17 cellular contexts compared by ENCODE assay signal in the genomic region with DNA sequence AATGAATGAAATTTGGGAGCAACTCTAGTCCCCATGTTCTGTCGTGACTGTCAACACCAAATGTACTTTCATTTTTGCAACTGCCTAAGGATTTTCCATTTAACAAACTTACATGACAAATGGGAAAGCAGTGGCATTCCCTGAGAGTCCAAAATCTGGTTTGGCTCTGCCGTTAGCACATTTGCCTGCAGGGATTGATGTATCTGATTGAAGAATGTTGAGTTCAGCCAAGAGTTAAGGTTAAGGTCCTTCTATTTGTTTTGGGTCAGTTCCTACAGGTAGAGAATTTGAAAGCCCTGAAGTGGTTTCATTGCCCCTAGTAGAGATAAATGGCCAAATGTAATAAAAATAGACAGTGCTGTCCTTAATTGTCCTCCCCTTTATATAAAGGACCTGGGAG.
"Had no signal": no experiment of that assay in that cellular context is flagged by ENCODE, and none has a peak within 500 bp of the region (broad histone marks: within the 10 kb centered on the region; RNA-seq: fewer than 3 reads in every experiment).

No MANE protein-coding gene starts in this region.

- H3K27me3 Mint-ChIP-seq: activated B cell treated with CpG ODN at 0.5 μM for 24 hours; activated CD4-positive, alpha-beta memory T cell treated with anti-CD3 and anti-CD28 coated beads for 36 hours; dendritic cell treated with granulocyte-macrophage colony-stimulating factor and Interleukin-4, amounts not matched to agents 40 ng/mL and 50 ng/mL, for 4 days; natural killer cell treated with Interleukin-12 subunit alpha and Interleukin-12 subunit beta and Interleukin-15 and Interleukin-18, amount 100 ng/mL, for 72 hours had no signal

- H3K4me1 Mint-ChIP-seq: stimulated activated naive CD8-positive, alpha-beta T cell treated with anti-CD3 and anti-CD28 coated beads, Interleukin-15, amount 100 ng/mL, for 72 hours had no signal

- H3K9me3 ChIP-seq: neutrophil, pancreas, tibial nerve had no signal

- H3K36me3 ChIP-seq: left ventricle myocardium inferior, neutrophil, pancreas, tibial nerve had no signal

- H3K36me3 Mint-ChIP-seq: activated CD4-positive, alpha-beta memory T cell treated with anti-CD3 and anti-CD28 coated beads for 36 hours; natural killer cell treated with Interleukin-12 subunit alpha and Interleukin-12 subunit beta and Interleukin-15 and Interleukin-18, amount 100 ng/mL, for 72 hours had no signal

- H3K27ac Mint-ChIP-seq: activated B cell treated with CpG ODN at 0.5 μM for 24 hours; activated CD4-positive, alpha-beta memory T cell treated with anti-CD3 and anti-CD28 coated beads for 36 hours; activated naive CD4-positive, alpha-beta T cell treated with anti-CD3 and anti-CD28 coated beads for 36 hours; dendritic cell treated with granulocyte-macrophage colony-stimulating factor and Interleukin-4, amounts not matched to agents 40 ng/mL and 50 ng/mL, for 4 days; stimulated activated naive CD8-positive, alpha-beta T cell treated with anti-CD3 and anti-CD28 coated beads, Interleukin-15, amount 100 ng/mL, for 72 hours had no signal

- H3K4me3 ChIP-seq: left ventricle myocardium inferior, pancreas, tibial nerve had no signal

- H3K27ac ChIP-seq: left ventricle myocardium inferior, neutrophil, pancreas, tibial nerve had no signal

- H3K9me3 Mint-ChIP-seq: activated naive CD4-positive, alpha-beta T cell treated with anti-CD3 and anti-CD28 coated beads for 36 hours; dendritic cell treated with granulocyte-macrophage colony-stimulating factor and Interleukin-4, amounts not matched to agents 40 ng/mL and 50 ng/mL, for 4 days; natural killer cell treated with Interleukin-12 subunit alpha and Interleukin-12 subunit beta and Interleukin-15 and Interleukin-18, amount 100 ng/mL, for 72 hours had no signal

- H3K4me3 Mint-ChIP-seq: activated B cell treated with CpG ODN at 0.5 μM for 24 hours; activated CD4-positive, alpha-beta memory T cell treated with anti-CD3 and anti-CD28 coated beads for 36 hours; activated naive CD4-positive, alpha-beta T cell treated with anti-CD3 and anti-CD28 coated beads for 36 hours; dendritic cell treated with granulocyte-macrophage colony-stimulating factor and Interleukin-4, amounts not matched to agents 40 ng/mL and 50 ng/mL, for 4 days; natural killer cell treated with Interleukin-12 subunit alpha and Interleukin-12 subunit beta and Interleukin-15 and Interleukin-18, amount 100 ng/mL, for 72 hours; stimulated activated naive CD8-positive, alpha-beta T cell treated with anti-CD3 and anti-CD28 coated beads, Interleukin-15, amount 100 ng/mL, for 72 hours had no signal

- H3K27me3 ChIP-seq: neutrophil, pancreas, tibial nerve had no signal

- H3K4me1 ChIP-seq: left ventricle myocardium inferior, pancreas had no signal

- ATAC-seq: natural killer cell treated with Interleukin-12 subunit alpha and Interleukin-12 subunit beta and Interleukin-15 and Interleukin-18, amount 100 ng/mL, for 72 hours; right cardiac atrium; stimulated activated naive CD8-positive, alpha-beta T cell treated with anti-CD3 and anti-CD28 coated beads, Interleukin-15, amount 100 ng/mL, for 72 hours had no signal

- DNase-seq: activated B cell treated with CpG ODN at 0.5 μM for 24 hours; activated CD4-positive, alpha-beta memory T cell treated with anti-CD3 and anti-CD28 coated beads for 36 hours; activated CD4-positive, alpha-beta T cell treated with anti-CD3 and anti-CD28 coated beads for 4 hours; activated effector memory CD4-positive, alpha-beta T cell treated with Interleukin-2 at 50 U/mL for 16 hours; activated naive CD4-positive, alpha-beta T cell treated with anti-CD3 and anti-CD28 coated beads for 36 hours; activated T-cell treated with anti-CD3 and anti-CD28 coated beads, Interleukin-2, amount 50 U/mL, for 48 hours; effector CD4-positive, alpha-beta T cell; foreskin melanocyte; left ventricle myocardium inferior; pancreas; right cardiac atrium; stimulated activated CD4-positive, alpha-beta T cell treated with anti-CD3 and anti-CD28 coated beads, Interleukin-12 subunit alpha, Interleukin-12 subunit beta, amount 100 ng/mL, for 4 hours; stimulated activated naive CD8-positive, alpha-beta T cell treated with anti-CD3 and anti-CD28 coated beads, Interleukin-15, amount 100 ng/mL, for 72 hours had no signal
